Comparison of ENCODE assay signal across 1 cellular context in the genomic region with DNA sequence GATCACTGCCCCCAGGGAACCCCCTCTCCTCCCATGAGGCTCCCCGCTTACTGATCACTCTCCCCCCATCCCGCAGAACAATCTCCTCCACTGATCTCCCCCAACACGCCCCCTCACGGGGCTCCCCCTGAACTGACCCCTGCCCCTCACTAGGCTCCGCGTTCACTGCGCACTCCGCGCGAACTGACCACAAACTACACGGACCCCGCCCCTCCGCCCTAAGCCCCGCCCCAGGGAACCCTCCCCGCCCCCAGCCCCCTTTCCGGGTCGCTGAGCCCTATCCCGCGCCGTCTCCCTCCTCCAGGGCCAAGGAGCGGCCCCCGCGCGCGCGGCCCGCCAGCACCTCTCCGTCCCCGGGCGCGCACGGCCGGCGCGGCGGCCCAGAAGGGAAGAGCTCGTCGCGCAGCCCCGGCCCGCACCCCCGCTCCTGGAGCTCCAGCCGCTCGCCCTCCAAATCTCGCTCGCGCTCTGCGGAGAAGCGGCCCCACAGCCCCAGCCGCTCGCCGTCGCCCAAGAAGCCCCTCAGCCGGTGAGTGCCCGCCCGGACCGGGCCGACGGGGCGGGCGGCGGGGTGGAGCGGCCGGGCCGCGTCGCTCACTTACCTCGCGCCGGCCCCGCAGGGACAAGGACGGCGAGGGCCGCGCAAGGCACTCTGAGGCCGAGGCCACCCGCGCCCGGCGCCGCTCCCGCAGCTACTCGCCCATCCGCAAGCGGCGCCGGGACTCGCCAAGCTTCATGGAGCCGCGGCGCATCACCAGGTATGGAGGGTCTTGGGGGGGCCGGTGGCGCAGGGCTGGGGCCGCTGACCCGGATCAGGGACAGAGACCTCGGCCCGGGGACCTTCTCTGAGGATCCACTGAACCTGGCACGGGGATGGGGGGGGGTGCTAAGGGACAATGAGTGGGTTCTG.
TF ChIP-seq lines count a peak whose summit lies in the region.

No MANE protein-coding gene starts in this region.

TF ChIP-seq in H1, 55 proteins besides CTCF, POLR2A, EP300 and RAD21 (continued from another document):
- TF ChIP-seq POU5F1 (IDR thresholded peaks at IDR 0.05; ENCODE audit: low read depth, low read length) (no peak), FOSL1 (IDR thresholded peaks at IDR 0.05; ENCODE audit: insufficient read depth, low read depth, low read length) (no peak), SIN3A (conservative IDR thresholded peaks at IDR 0.05 in 1 of 2, IDR thresholded peaks at IDR 0.05 in 1 of 2; ENCODE audit: low read depth in 1 of 2, low read length in 2 of 2) (0 out of 4 replicates have a peak, but pooled peaks of 1 of the 2 experiments have one; percentile 37)
TF ChIP-seq in H1: peak in this region for 3.
